ENCODE assay signal across 1 cellular context in the genomic region with DNA sequence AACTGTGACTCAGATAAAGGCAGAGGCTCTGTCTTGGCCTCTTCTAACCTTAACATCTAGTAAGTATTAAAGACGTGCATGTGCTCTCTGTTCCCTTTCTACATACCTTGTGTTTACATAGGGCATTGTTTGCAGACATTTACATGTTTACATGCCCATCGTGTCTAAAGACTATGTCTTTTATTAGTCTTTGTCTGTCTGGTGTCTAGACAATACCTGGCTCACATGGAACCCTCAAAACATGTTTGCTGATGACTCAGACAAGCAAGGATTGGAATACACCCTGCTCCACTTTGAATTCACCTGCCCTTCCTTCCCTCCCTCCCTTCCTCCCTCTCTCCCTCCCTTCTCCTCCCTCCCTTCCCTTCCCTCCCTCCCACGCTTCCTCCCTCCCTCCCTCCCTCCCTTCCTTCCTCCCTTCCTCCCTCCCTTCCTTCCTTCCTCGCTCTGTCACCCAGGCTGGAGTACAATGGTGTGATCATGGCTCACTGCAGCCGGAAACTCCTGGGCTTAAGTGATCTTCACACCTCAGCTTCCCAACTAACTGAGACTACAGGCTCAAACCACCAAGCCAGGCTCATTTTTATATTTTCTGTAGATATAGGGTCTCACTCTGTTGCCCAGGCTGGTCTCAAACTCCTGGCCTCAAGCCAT.
TF ChIP-seq lines count a peak whose summit lies in the region.

No MANE protein-coding gene starts in this region.

TF ChIP-seq in HepG2, 621 proteins besides CTCF, POLR2A, EP300 and RAD21 (continued from another document and continues in another):
- no peak for TF ChIP-seq NFKB2 (CRISPR knock-in tag; IDR thresholded peaks at IDR 0.05; ENCODE audit: borderline replicate concordance)
- TF ChIP-seq, protein P1, sequence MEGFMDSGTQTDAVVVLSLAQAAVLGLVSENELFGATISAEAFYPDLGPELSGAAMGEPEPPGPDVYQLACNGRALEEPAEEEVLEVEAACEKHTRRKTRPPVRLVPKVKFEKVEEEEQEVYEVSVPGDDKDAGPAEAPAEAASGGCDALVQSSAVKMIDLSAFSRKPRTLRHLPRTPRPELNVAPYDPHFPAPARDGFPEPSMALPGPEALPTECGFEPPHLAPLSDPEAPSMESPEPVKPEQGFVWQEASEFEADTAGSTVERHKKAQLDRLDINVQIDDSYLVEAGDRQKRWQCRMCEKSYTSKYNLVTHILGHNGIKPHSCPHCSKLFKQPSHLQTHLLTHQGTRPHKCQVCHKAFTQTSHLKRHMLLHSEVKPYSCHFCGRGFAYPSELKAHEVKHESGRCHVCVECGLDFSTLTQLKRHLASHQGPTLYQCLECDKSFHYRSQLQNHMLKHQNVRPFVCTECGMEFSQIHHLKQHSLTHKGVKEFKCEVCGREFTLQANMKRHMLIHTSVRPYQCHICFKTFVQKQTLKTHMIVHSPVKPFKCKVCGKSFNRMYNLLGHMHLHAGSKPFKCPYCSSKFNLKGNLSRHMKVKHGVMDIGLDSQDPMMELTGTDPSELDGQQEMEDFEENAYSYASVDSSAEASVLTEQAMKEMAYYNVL (CRISPR knock-in tag; IDR thresholded peaks at IDR 0.05; ENCODE audit: borderline replicate concordance), result peak; percentile 94
- no peak for TF ChIP-seq SATB2 (CRISPR knock-in tag; IDR thresholded peaks at IDR 0.05)
- TF ChIP-seq, protein P2, sequence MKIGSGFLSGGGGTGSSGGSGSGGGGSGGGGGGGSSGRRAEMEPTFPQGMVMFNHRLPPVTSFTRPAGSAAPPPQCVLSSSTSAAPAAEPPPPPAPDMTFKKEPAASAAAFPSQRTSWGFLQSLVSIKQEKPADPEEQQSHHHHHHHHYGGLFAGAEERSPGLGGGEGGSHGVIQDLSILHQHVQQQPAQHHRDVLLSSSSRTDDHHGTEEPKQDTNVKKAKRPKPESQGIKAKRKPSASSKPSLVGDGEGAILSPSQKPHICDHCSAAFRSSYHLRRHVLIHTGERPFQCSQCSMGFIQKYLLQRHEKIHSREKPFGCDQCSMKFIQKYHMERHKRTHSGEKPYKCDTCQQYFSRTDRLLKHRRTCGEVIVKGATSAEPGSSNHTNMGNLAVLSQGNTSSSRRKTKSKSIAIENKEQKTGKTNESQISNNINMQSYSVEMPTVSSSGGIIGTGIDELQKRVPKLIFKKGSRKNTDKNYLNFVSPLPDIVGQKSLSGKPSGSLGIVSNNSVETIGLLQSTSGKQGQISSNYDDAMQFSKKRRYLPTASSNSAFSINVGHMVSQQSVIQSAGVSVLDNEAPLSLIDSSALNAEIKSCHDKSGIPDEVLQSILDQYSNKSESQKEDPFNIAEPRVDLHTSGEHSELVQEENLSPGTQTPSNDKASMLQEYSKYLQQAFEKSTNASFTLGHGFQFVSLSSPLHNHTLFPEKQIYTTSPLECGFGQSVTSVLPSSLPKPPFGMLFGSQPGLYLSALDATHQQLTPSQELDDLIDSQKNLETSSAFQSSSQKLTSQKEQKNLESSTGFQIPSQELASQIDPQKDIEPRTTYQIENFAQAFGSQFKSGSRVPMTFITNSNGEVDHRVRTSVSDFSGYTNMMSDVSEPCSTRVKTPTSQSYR (CRISPR knock-in tag; IDR thresholded peaks at IDR 0.05; ENCODE audit: borderline replicate concordance), result no peak; the same call in 1 of the 2 replicates
- TF ChIP-seq ISL2 (CRISPR knock-in tag; IDR thresholded peaks at IDR 0.05), result no peak
- TF ChIP-seq ZNF30 (CRISPR knock-in tag; IDR thresholded peaks at IDR 0.05), result no peak
- no peak for TF ChIP-seq PAF1 (CRISPR knock-in tag; IDR thresholded peaks at IDR 0.05)
- no peak for TF ChIP-seq SIX1 (CRISPR knock-in tag; IDR thresholded peaks at IDR 0.05; ENCODE audit: borderline replicate concordance)
- TF ChIP-seq JDP2 (CRISPR knock-in tag; IDR thresholded peaks at IDR 0.05; ENCODE audit: borderline replicate concordance), result no peak
- TF ChIP-seq, protein P3, sequence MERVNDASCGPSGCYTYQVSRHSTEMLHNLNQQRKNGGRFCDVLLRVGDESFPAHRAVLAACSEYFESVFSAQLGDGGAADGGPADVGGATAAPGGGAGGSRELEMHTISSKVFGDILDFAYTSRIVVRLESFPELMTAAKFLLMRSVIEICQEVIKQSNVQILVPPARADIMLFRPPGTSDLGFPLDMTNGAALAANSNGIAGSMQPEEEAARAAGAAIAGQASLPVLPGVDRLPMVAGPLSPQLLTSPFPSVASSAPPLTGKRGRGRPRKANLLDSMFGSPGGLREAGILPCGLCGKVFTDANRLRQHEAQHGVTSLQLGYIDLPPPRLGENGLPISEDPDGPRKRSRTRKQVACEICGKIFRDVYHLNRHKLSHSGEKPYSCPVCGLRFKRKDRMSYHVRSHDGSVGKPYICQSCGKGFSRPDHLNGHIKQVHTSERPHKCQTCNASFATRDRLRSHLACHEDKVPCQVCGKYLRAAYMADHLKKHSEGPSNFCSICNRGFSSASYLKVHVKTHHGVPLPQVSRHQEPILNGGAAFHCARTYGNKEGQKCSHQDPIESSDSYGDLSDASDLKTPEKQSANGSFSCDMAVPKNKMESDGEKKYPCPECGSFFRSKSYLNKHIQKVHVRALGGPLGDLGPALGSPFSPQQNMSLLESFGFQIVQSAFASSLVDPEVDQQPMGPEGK (CRISPR knock-in tag; IDR thresholded peaks at IDR 0.05), result peak; percentile 24; the same call in 1 of the 2 replicates
- TF ChIP-seq KMT2B (CRISPR knock-in tag; IDR thresholded peaks at IDR 0.05), result no peak
- TF ChIP-seq, protein P4, sequence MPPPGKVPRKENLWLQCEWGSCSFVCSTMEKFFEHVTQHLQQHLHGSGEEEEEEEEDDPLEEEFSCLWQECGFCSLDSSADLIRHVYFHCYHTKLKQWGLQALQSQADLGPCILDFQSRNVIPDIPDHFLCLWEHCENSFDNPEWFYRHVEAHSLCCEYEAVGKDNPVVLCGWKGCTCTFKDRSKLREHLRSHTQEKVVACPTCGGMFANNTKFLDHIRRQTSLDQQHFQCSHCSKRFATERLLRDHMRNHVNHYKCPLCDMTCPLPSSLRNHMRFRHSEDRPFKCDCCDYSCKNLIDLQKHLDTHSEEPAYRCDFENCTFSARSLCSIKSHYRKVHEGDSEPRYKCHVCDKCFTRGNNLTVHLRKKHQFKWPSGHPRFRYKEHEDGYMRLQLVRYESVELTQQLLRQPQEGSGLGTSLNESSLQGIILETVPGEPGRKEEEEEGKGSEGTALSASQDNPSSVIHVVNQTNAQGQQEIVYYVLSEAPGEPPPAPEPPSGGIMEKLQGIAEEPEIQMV (CRISPR knock-in tag; IDR thresholded peaks at IDR 0.05; ENCODE audit: low read depth), result no peak
- TF ChIP-seq SP4 (CRISPR knock-in tag; IDR thresholded peaks at IDR 0.05), result no peak
- TF ChIP-seq, protein P5, sequence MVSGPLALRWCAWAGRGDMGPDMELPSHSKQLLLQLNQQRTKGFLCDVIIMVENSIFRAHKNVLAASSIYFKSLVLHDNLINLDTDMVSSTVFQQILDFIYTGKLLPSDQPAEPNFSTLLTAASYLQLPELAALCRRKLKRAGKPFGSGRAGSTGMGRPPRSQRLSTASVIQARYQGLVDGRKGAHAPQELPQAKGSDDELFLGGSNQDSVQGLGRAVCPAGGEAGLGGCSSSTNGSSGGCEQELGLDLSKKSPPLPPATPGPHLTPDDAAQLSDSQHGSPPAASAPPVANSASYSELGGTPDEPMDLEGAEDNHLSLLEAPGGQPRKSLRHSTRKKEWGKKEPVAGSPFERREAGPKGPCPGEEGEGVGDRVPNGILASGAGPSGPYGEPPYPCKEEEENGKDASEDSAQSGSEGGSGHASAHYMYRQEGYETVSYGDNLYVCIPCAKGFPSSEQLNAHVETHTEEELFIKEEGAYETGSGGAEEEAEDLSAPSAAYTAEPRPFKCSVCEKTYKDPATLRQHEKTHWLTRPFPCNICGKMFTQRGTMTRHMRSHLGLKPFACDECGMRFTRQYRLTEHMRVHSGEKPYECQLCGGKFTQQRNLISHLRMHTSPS (CRISPR knock-in tag; IDR thresholded peaks at IDR 0.05; ENCODE audit: low read depth), result no peak
- no peak for TF ChIP-seq SNRNP70 (IDR thresholded peaks at IDR 0.05; ENCODE audit: low read depth, low read length)
- no peak for TF ChIP-seq ZNF337 (CRISPR knock-in tag; IDR thresholded peaks at IDR 0.05; ENCODE audit: borderline replicate concordance, low read depth)
- TF ChIP-seq, protein P6, sequence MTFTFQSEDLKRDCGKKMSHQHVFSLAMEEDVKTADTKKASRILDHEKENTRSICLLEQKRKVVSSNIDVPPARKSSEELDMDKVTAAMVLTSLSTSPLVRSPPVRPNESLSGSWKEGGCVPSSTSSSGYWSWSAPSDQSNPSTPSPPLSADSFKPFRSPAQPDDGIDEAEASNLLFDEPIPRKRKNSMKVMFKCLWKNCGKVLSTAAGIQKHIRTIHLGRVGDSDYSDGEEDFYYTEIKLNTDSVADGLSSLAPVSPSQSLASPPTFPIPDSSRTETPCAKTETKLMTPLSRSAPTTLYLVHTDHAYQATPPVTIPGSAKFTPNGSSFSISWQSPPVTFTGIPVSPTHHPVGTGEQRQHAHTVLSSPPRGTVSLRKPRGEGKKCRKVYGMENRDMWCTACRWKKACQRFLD (CRISPR knock-in tag; IDR thresholded peaks at IDR 0.05; ENCODE audit: borderline replicate concordance), result no peak
- TF ChIP-seq HNF4G (IDR thresholded peaks at IDR 0.05; ENCODE audit: borderline replicate concordance, low read depth, low read length), result no peak
- no peak for TF ChIP-seq HNF4G (CRISPR knock-in tag; IDR thresholded peaks at IDR 0.05; ENCODE audit: borderline replicate concordance, low read depth)
- no peak for TF ChIP-seq ZKSCAN1 (IDR thresholded peaks at IDR 0.05; ENCODE audit: low read length)
- TF ChIP-seq ZBTB20 (CRISPR knock-in tag; IDR thresholded peaks at IDR 0.05; ENCODE audit: borderline replicate concordance, low read depth), result no peak
- TF ChIP-seq, protein P7, sequence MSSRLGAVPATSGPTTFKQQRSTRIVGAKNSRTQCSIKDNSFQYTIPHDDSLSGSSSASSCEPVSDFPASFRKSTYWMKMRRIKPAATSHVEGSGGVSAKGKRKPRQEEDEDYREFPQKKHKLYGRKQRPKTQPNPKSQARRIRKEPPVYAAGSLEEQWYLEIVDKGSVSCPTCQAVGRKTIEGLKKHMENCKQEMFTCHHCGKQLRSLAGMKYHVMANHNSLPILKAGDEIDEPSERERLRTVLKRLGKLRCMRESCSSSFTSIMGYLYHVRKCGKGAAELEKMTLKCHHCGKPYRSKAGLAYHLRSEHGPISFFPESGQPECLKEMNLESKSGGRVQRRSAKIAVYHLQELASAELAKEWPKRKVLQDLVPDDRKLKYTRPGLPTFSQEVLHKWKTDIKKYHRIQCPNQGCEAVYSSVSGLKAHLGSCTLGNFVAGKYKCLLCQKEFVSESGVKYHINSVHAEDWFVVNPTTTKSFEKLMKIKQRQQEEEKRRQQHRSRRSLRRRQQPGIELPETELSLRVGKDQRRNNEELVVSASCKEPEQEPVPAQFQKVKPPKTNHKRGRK (CRISPR knock-in tag; IDR thresholded peaks at IDR 0.05), result no peak
- TF ChIP-seq NR2F1 (CRISPR knock-in tag; IDR thresholded peaks at IDR 0.05), result no peak
- 0 out of 2 replicates have a peak, but pooled peaks have one; percentile 18 for TF ChIP-seq GATAD1 (CRISPR knock-in tag; IDR thresholded peaks at IDR 0.05)
- TF ChIP-seq PHF21A (CRISPR knock-in tag; IDR thresholded peaks at IDR 0.05), result no peak
- TF ChIP-seq, protein P8, sequence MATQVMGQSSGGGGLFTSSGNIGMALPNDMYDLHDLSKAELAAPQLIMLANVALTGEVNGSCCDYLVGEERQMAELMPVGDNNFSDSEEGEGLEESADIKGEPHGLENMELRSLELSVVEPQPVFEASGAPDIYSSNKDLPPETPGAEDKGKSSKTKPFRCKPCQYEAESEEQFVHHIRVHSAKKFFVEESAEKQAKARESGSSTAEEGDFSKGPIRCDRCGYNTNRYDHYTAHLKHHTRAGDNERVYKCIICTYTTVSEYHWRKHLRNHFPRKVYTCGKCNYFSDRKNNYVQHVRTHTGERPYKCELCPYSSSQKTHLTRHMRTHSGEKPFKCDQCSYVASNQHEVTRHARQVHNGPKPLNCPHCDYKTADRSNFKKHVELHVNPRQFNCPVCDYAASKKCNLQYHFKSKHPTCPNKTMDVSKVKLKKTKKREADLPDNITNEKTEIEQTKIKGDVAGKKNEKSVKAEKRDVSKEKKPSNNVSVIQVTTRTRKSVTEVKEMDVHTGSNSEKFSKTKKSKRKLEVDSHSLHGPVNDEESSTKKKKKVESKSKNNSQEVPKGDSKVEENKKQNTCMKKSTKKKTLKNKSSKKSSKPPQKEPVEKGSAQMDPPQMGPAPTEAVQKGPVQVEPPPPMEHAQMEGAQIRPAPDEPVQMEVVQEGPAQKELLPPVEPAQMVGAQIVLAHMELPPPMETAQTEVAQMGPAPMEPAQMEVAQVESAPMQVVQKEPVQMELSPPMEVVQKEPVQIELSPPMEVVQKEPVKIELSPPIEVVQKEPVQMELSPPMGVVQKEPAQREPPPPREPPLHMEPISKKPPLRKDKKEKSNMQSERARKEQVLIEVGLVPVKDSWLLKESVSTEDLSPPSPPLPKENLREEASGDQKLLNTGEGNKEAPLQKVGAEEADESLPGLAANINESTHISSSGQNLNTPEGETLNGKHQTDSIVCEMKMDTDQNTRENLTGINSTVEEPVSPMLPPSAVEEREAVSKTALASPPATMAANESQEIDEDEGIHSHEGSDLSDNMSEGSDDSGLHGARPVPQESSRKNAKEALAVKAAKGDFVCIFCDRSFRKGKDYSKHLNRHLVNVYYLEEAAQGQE (IDR thresholded peaks at IDR 0.05; ENCODE audit: borderline replicate concordance in 1 of 2, low read depth in 1 of 2, low read length in 2 of 2), result no peak
- TF ChIP-seq ZNF17 (CRISPR knock-in tag; IDR thresholded peaks at IDR 0.05), result no peak
- TF ChIP-seq, protein P9, sequence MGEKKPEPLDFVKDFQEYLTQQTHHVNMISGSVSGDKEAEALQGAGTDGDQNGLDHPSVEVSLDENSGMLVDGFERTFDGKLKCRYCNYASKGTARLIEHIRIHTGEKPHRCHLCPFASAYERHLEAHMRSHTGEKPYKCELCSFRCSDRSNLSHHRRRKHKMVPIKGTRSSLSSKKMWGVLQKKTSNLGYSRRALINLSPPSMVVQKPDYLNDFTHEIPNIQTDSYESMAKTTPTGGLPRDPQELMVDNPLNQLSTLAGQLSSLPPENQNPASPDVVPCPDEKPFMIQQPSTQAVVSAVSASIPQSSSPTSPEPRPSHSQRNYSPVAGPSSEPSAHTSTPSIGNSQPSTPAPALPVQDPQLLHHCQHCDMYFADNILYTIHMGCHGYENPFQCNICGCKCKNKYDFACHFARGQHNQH (CRISPR knock-in tag; IDR thresholded peaks at IDR 0.05), result 0 out of 2 replicates have a peak, but pooled peaks have one; percentile 37
- no peak for TF ChIP-seq NR1H2 (CRISPR knock-in tag; IDR thresholded peaks at IDR 0.05; ENCODE audit: borderline replicate concordance, low read depth)
- TF ChIP-seq JUNB (CRISPR knock-in tag; IDR thresholded peaks at IDR 0.05; ENCODE audit: borderline replicate concordance), result no peak
- TF ChIP-seq ZNF891 (CRISPR knock-in tag; IDR thresholded peaks at IDR 0.05), result no peak
- no peak for TF ChIP-seq ZNF841 (CRISPR knock-in tag; IDR thresholded peaks at IDR 0.05; ENCODE audit: borderline replicate concordance)
- no peak for TF ChIP-seq PHB2 (IDR thresholded peaks at IDR 0.05; ENCODE audit: partially characterized antibody)
- TF ChIP-seq ZBTB42 (CRISPR knock-in tag; IDR thresholded peaks at IDR 0.05), result no peak
- no peak for TF ChIP-seq MAFK (conservative IDR thresholded peaks at IDR 0.05 in 1 of 2, IDR thresholded peaks at IDR 0.05 in 1 of 2; ENCODE audit: low read length in 2 of 2)
